26 cellular contexts compared by ENCODE assay signal in genomic region chr10:29675984-29676383, GRCh38.
"Had no signal": no experiment of that assay in that cellular context is flagged by ENCODE, and none has a peak within 500 bp of the region (broad histone marks: within the 10 kb centered on the region; RNA-seq: fewer than 3 reads in every experiment).

No MANE protein-coding gene starts in this region.

- DNase-seq: cerebellar nuclear complex; dorsolateral prefrontal cortex; effector CD8-positive, alpha-beta T cell; erythroblast; esophagus squamous epithelium; foreskin melanocyte; glutamatergic neuron; heart right ventricle; hippocampal formation; left cardiac atrium; left lung; mammary epithelial cell; mesendoderm; midbrain; naive thymus-derived CD8-positive, alpha-beta T cell; right cardiac atrium; small intestine; stimulated activated CD4-positive, alpha-beta T cell treated with anti-CD3 and anti-CD28 coated beads, Interleukin-15, amount 100 ng/mL, for 24 hours; stimulated activated CD4-positive, alpha-beta T cell treated with anti-CD3 and anti-CD28 coated beads, Interleukin-2, amount 100 ng/mL, for 48 hours; stimulated activated naive B cell treated with anti-CD40 and anti-IgM and Interleukin-4, amounts not matched to agents 10 μg/mL and 1 μg/mL and 100 μg/mL, for 72 hours; upper lobe of left lung had no signal

- H3K27me3 Mint-ChIP-seq: naive thymus-derived CD8-positive, alpha-beta T cell; stimulated activated naive B cell treated with anti-CD40 and anti-IgM and Interleukin-4, amounts not matched to agents 10 μg/mL and 1 μg/mL and 100 μg/mL, for 72 hours; stimulated activated naive CD8-positive, alpha-beta T cell treated with anti-CD3 and anti-CD28 coated beads, Interleukin-15, Interleukin-2, amounts not matched to agents 100 ng/mL and 50 ng/mL, for 24 hours had no signal

- H3K4me3 Mint-ChIP-seq: neural crest cell; stimulated activated naive B cell treated with anti-CD40 and anti-IgM and Interleukin-4, amounts not matched to agents 10 μg/mL and 1 μg/mL and 100 μg/mL, for 72 hours; stimulated activated naive CD8-positive, alpha-beta T cell treated with anti-CD3 and anti-CD28 coated beads, Interleukin-15, Interleukin-2, amounts not matched to agents 100 ng/mL and 50 ng/mL, for 24 hours had no signal

- ATAC-seq: heart right ventricle; left cardiac atrium; left lung; naive thymus-derived CD8-positive, alpha-beta T cell; right cardiac atrium; stimulated activated naive B cell treated with anti-CD40 and anti-IgM and Interleukin-4, amounts not matched to agents 10 μg/mL and 1 μg/mL and 100 μg/mL, for 72 hours had no signal

- H3K27ac ChIP-seq: dorsolateral prefrontal cortex, esophagus squamous epithelium, heart right ventricle, left lung, prostate gland, thoracic aorta, tibial nerve, upper lobe of left lung had no signal

- H3K4me3 ChIP-seq: dorsolateral prefrontal cortex, esophagus squamous epithelium, heart right ventricle, left lung, prostate gland, thoracic aorta, tibial nerve, upper lobe of left lung had no signal

- H3K36me3 ChIP-seq: prostate gland had no signal

- H3K27ac Mint-ChIP-seq: stimulated activated naive B cell treated with anti-CD40 and anti-IgM and Interleukin-4, amounts not matched to agents 10 μg/mL and 1 μg/mL and 100 μg/mL, for 72 hours; stimulated activated naive CD8-positive, alpha-beta T cell treated with anti-CD3 and anti-CD28 coated beads, Interleukin-15, Interleukin-2, amounts not matched to agents 100 ng/mL and 50 ng/mL, for 24 hours had no signal

- H3K9me3 ChIP-seq: prostate gland, thoracic aorta had no signal

- H3K4me1 ChIP-seq: prostate gland, tibial nerve had no signal

- H3K4me1 Mint-ChIP-seq: neural crest cell had no signal

- H3K27me3 ChIP-seq: esophagus squamous epithelium, heart right ventricle, left lung, tibial nerve, upper lobe of left lung had no signal
